Comparison of ENCODE assay signal across 16 cellular contexts in genomic region chr1:41707793-41708192, GRCh38.
DNase-seq lines count a peak whose midpoint lies in the region; ATAC-seq and TF ChIP-seq lines count a peak whose summit lies in the region.
"Had no signal": no experiment of that assay in that cellular context is flagged by ENCODE, and none has a peak within 500 bp of the region (broad histone marks: within the 10 kb centered on the region; RNA-seq: fewer than 3 reads in every experiment).

No MANE protein-coding gene starts in this region.

- no peak for TF ChIP-seq CTCF in HEK293 (tag by site-specific recombination; IDR thresholded peaks at IDR 0.05)
- TF ChIP-seq CTCF in upper lobe of right lung (IDR thresholded peaks at IDR 0.05), result no peak

- peak overlapping the region; percentile 77 to 93 (median 85) for H3K4me2 ChIP-seq in BLaER1 treated with 17β-estradiol and CSF1 and Interleukin-3, amounts not matched to agents 10 nM and 100 nM

- no peaks in the 10 kb centered on the region for H4K20me1 ChIP-seq in BLaER1 treated with 17β-estradiol and CSF1 and Interleukin-3, amounts not matched to agents 10 nM and 100 nM

- DNase-seq in upper lobe of right lung (peak; percentile 15), A172 (ENCODE audit: low spot score) (no peak)
- DNase-seq in NK-92 treated with Interleukin-12 subunit alpha and Interleukin-12 subunit beta, amount 100 ng/mL, for 24 hours (lab: John Stamatoyannopoulos, UW), result no peak
- DNase-seq: C1 segment of cervical spinal cord; Calu3; CD4-positive, alpha-beta memory T cell; COR-L47; DMS53; DMS79 treated with DMSO at 0.1 percent for 48 hours; GDM1; GOT3 had no signal

- POLR2A ChIA-PET in HEK293 (lab: Yijun Ruan, JAX), result no interaction called here

- no peak for ATAC-seq in upper lobe of right lung
- ATAC-seq in GM21825 (IDR thresholded peaks at IDR 0.05; ENCODE audit: unreplicated experiment), result no peak

- H3K4me3 ChIP-seq in BLaER1 treated with 17β-estradiol and CSF1 and Interleukin-3, amounts not matched to agents 10 nM and 100 nM, result no peak overlapping the region
- H3K4me3 ChIP-seq in HEK293 (ENCODE audit: low read depth, low read length) (no peak overlapping the region), upper lobe of right lung (no peak overlapping the region)
- H3K4me3 ChIP-seq: GM12878, HAP-1 had no signal

- H3K27ac ChIP-seq in BLaER1 treated with 17β-estradiol and CSF1 and Interleukin-3, amounts not matched to agents 10 nM and 100 nM, result peak overlapping the region in 4 of 11 experiments; percentile 21 to 73 (median 62); a peak in 7 of 22 replicates
- no peak overlapping the region for H3K27ac ChIP-seq in HEK293 (ENCODE audit: extremely low read depth, low read depth, low read length)
- no peak overlapping the region for H3K27ac ChIP-seq in upper lobe of right lung

- no peaks in the 10 kb centered on the region for H3K9me3 ChIP-seq in BLaER1 treated with 17β-estradiol and CSF1 and Interleukin-3, amounts not matched to agents 10 nM and 100 nM (replicated peaks in 1 of 11)
- H3K9me3 ChIP-seq in HEK293 (ENCODE audit: control insufficient read depth, insufficient read depth, low read depth, low read length) (no peaks in the 10 kb centered on the region), upper lobe of right lung (no peaks in the 10 kb centered on the region)
- H3K9me3 ChIP-seq: HAP-1 had no signal

- CTCF ChIA-PET in HEK293 (lab: Yijun Ruan, JAX), result no interaction called here

- no peaks in the 10 kb centered on the region for H3K36me3 ChIP-seq in BLaER1 treated with 17β-estradiol and CSF1 and Interleukin-3, amounts not matched to agents 10 nM and 100 nM
- H3K36me3 ChIP-seq in HEK293 (ENCODE audit: control insufficient read depth in 2 of 2, insufficient read depth in 1 of 2, low read length in 2 of 2), result no peaks in the 10 kb centered on the region
- H3K36me3 ChIP-seq in upper lobe of right lung, result no peaks in the 10 kb centered on the region
- H3K36me3 ChIP-seq: HAP-1 had no signal

- intact Hi-C loops in upper lobe of right lung (cut with DNase I), result no loop called here

- H3K4me1 ChIP-seq in BLaER1 treated with 17β-estradiol and CSF1 and Interleukin-3, amounts not matched to agents 10 nM and 100 nM, result peaks cover 46 to 69% (median 64%) of the 10 kb centered on the region in 10 experiments
- H3K4me1 ChIP-seq in HEK293 (ENCODE audit: control insufficient read depth, insufficient read depth, low read length), result no peaks in the 10 kb centered on the region
- H3K4me1 ChIP-seq in upper lobe of right lung, result no peaks in the 10 kb centered on the region
- H3K4me1 ChIP-seq: HAP-1 had no signal

- H3K27me3 ChIP-seq in BLaER1 treated with 17β-estradiol and CSF1 and Interleukin-3, amounts not matched to agents 10 nM and 100 nM, result peaks cover 12 to 27% (median 20%) of the 10 kb centered on the region in 11 experiments; a peak in 21 of 22 replicates
- no peaks in the 10 kb centered on the region for H3K27me3 ChIP-seq in upper lobe of right lung

- no peak overlapping the region for H3K9ac ChIP-seq in BLaER1 treated with 17β-estradiol and CSF1 and Interleukin-3, amounts not matched to agents 10 nM and 100 nM

TF ChIP-seq in HEK293, 187 proteins besides CTCF, POLR2A, EP300 and RAD21:
- peak; percentile 59 for TF ChIP-seq ZNF26 (tag by site-specific recombination; IDR thresholded peaks at IDR 0.05)
- TF ChIP-seq SCRT1 (tag by site-specific recombination; IDR thresholded peaks at IDR 0.05; ENCODE audit: borderline replicate concordance), result no peak
- no peak for TF ChIP-seq ZNF843 (tag by site-specific recombination; IDR thresholded peaks at IDR 0.05)
- no peak for TF ChIP-seq ZNF214 (tag by site-specific recombination; IDR thresholded peaks at IDR 0.05; ENCODE audit: borderline replicate concordance)
